ENCODE assay signal across 1 cellular context in genomic region chr3:61132062-61132461, GRCh38.
TF ChIP-seq lines count a peak whose summit lies in the region.

No MANE protein-coding gene starts in this region.

TF ChIP-seq in SK-N-SH, 30 proteins besides CTCF, POLR2A, EP300 and RAD21 (continued from another document):
- TF ChIP-seq IRF3 (IDR thresholded peaks at IDR 0.05; ENCODE audit: low read depth, low read length), result no peak
- no peak for TF ChIP-seq CHD2 (IDR thresholded peaks at IDR 0.05; ENCODE audit: low read length, partially characterized antibody)
- TF ChIP-seq PBX3 (IDR thresholded peaks at IDR 0.05), result no peak
